In the genomic region with DNA sequence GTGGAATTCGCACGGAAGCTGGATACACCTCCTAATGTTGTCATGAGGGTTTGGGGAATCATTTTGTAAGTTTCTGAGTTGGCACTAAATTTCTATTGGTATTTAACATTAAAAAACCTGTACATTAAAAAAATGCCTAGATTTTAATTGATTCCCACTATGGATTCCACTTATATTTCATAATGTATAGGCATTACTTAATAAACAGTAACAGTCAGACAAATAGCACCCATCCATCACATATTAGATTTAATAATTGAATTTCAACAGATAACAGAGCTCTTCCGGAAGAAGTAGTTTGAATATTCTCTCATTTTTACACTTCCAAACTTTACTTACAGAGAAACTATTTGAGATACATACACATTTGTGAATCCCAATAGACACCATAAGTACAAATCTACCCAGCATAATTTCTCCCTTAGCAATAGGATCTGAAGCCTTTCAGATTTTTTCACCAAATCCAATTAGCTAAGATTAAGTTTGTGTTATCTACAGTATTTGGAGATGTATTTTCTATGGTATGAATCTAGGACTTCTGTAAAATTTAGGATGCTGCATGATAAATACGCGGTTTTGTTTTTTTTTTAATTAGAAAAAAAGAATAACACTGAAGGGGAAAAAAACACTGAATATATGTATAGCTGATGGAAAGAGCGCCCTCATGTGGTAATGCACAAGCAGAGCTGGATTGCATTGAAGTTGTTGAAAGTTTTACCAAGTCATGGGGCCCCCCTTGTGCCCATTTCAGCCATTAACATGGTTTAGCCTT, we compare ENCODE assay signal across 1 cellular context.
TF ChIP-seq lines count a peak whose summit lies in the region.

No MANE protein-coding gene starts in this region.

TF ChIP-seq in HepG2, 621 proteins besides CTCF, POLR2A, EP300 and RAD21 (continued from another document):
- TF ChIP-seq, protein P1, sequence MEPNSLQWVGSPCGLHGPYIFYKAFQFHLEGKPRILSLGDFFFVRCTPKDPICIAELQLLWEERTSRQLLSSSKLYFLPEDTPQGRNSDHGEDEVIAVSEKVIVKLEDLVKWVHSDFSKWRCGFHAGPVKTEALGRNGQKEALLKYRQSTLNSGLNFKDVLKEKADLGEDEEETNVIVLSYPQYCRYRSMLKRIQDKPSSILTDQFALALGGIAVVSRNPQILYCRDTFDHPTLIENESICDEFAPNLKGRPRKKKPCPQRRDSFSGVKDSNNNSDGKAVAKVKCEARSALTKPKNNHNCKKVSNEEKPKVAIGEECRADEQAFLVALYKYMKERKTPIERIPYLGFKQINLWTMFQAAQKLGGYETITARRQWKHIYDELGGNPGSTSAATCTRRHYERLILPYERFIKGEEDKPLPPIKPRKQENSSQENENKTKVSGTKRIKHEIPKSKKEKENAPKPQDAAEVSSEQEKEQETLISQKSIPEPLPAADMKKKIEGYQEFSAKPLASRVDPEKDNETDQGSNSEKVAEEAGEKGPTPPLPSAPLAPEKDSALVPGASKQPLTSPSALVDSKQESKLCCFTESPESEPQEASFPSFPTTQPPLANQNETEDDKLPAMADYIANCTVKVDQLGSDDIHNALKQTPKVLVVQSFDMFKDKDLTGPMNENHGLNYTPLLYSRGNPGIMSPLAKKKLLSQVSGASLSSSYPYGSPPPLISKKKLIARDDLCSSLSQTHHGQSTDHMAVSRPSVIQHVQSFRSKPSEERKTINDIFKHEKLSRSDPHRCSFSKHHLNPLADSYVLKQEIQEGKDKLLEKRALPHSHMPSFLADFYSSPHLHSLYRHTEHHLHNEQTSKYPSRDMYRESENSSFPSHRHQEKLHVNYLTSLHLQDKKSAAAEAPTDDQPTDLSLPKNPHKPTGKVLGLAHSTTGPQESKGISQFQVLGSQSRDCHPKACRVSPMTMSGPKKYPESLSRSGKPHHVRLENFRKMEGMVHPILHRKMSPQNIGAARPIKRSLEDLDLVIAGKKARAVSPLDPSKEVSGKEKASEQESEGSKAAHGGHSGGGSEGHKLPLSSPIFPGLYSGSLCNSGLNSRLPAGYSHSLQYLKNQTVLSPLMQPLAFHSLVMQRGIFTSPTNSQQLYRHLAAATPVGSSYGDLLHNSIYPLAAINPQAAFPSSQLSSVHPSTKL (CRISPR knock-in tag; IDR thresholded peaks at IDR 0.05) = peak; percentile 27; the same call in 1 of the 2 replicates
- TF ChIP-seq, protein P2, sequence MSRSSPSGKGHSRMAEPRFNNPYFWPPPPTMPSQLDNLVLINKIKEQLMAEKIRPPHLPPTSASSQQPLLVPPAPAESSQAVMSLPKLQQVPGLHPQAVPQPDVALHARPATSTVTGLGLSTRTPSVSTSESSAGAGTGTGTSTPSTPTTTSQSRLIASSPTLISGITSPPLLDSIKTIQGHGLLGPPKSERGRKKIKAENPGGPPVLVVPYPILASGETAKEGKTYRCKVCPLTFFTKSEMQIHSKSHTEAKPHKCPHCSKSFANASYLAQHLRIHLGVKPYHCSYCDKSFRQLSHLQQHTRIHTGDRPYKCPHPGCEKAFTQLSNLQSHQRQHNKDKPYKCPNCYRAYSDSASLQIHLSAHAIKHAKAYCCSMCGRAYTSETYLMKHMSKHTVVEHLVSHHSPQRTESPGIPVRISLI (CRISPR knock-in tag; IDR thresholded peaks at IDR 0.05; ENCODE audit: borderline replicate concordance) = peak; percentile 86
- TF ChIP-seq, protein P3, sequence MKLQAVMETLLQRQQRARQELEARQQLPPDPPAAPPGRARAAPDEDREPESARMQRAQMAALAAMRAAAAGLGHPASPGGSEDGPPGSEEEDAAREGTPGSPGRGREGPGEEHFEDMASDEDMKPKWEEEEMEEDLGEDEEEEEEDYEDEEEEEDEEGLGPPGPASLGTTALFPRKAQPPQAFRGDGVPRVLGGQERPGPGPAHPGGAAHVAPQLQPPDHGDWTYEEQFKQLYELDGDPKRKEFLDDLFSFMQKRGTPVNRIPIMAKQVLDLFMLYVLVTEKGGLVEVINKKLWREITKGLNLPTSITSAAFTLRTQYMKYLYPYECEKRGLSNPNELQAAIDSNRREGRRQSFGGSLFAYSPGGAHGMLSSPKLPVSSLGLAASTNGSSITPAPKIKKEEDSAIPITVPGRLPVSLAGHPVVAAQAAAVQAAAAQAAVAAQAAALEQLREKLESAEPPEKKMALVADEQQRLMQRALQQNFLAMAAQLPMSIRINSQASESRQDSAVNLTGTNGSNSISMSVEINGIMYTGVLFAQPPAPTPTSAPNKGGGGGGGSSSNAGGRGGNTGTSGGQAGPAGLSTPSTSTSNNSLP (IDR thresholded peaks at IDR 0.05; ENCODE audit: low read depth, low read length) = peak; percentile 52; the same call in 1 of the 2 replicates
- peak; percentile 83 for TF ChIP-seq BRD4 (CRISPR knock-in tag; IDR thresholded peaks at IDR 0.05)
- no peak for TF ChIP-seq TOPORS (CRISPR knock-in tag; IDR thresholded peaks at IDR 0.05)
- TF ChIP-seq, protein P4, sequence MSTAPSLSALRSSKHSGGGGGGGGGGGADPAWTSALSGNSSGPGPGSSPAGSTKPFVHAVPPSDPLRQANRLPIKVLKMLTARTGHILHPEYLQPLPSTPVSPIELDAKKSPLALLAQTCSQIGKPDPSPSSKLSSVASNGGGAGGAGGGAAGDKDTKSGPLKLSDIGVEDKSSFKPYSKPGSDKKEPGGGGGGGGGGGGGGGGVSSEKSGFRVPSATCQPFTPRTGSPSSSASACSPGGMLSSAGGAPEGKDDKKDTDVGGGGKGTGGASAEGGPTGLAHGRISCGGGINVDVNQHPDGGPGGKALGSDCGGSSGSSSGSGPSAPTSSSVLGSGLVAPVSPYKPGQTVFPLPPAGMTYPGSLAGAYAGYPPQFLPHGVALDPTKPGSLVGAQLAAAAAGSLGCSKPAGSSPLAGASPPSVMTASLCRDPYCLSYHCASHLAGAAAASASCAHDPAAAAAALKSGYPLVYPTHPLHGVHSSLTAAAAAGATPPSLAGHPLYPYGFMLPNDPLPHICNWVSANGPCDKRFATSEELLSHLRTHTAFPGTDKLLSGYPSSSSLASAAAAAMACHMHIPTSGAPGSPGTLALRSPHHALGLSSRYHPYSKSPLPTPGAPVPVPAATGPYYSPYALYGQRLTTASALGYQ (CRISPR knock-in tag; IDR thresholded peaks at IDR 0.05) = 0 out of 2 replicates have a peak, but pooled peaks have one; percentile 28
